21 cellular contexts compared by ENCODE assay signal in genomic region chr3:19474169-19474568, GRCh38.
"Had no signal": no experiment of that assay in that cellular context is flagged by ENCODE, and none has a peak within 500 bp of the region (broad histone marks: within the 10 kb centered on the region; RNA-seq: fewer than 3 reads in every experiment).

No MANE protein-coding gene starts in this region.

- H3K27ac ChIP-seq: epithelial cell of prostate, heart right ventricle, lower lobe of right lung, suprapubic skin, tibial nerve, VCaP had no signal

- H3K36me3 ChIP-seq: heart right ventricle, lower lobe of right lung, suprapubic skin, tibial nerve had no signal

- ATAC-seq: activated T-cell treated with anti-CD3 and anti-CD28 coated beads, Interleukin-2, amount 50 U/mL, for 4 hours; heart right ventricle; lower lobe of right lung; mucosa of descending colon; sciatic nerve; stimulated activated effector memory CD8-positive, alpha-beta T cell treated with anti-CD3 and anti-CD28 coated beads, Interleukin-12 subunit alpha, Interleukin-12 subunit beta, amount 100 ng/mL, for 72 hours; stimulated activated naive CD8-positive, alpha-beta T cell treated with anti-CD3 and anti-CD28 coated beads, Interleukin-15, amount 100 ng/mL, for 72 hours had no signal

- H3K4me3 ChIP-seq: heart right ventricle, lower lobe of right lung, mucosa of descending colon, suprapubic skin, tibial nerve had no signal

- DNase-seq: activated CD4-positive, CD25-positive, alpha-beta regulatory T cell treated with anti-CD3 and anti-CD28 coated beads, Interleukin-2, amount 50 U/mL, for 72 hours; activated CD8-positive, alpha-beta memory T cell treated with anti-CD3 and anti-CD28 coated beads for 24 hours; activated CD8-positive, alpha-beta memory T cell treated with anti-CD3 and anti-CD28 coated beads, Interleukin-2, amount 50 U/mL, for 4 hours; activated naive CD4-positive, alpha-beta T cell; activated T-cell treated with anti-CD3 and anti-CD28 coated beads, Interleukin-2, amount 50 U/mL, for 4 hours; central memory CD4-positive, alpha-beta T cell; cortex of kidney; heart right ventricle; kidney; lower lobe of right lung; mesendoderm; mucosa of descending colon; small intestine; stimulated activated CD4-positive, alpha-beta T cell treated with anti-CD3 and anti-CD28 coated beads, Interleukin-2, amount 100 ng/mL, for 24 hours; stimulated activated naive CD8-positive, alpha-beta T cell treated with anti-CD3 and anti-CD28 coated beads, Interleukin-15, amount 100 ng/mL, for 72 hours had no signal

- H3K4me1 ChIP-seq: heart right ventricle, lower lobe of right lung, suprapubic skin, tibial nerve had no signal

- H3K9me3 ChIP-seq: heart right ventricle, lower lobe of right lung, mucosa of descending colon, suprapubic skin, tibial nerve had no signal

- H3K27me3 ChIP-seq: heart right ventricle, suprapubic skin, tibial nerve had no signal
